Comparison of ENCODE assay signal across 9 cellular contexts in genomic region chr10:110864662-110865140, GRCh38. TPM values are rescaled to one million over a fixed set of nuclear protein-coding genes. Genes with fewer than 3 reads are reported as not detected.
DNase-seq lines count a peak whose midpoint lies in the region; ATAC-seq and TF ChIP-seq lines count a peak whose summit lies in the region.
"Had no signal": no experiment of that assay in that cellular context is flagged by ENCODE, and none has a peak within 500 bp of the region (broad histone marks: within the 10 kb centered on the region; RNA-seq: fewer than 3 reads in every experiment).

No MANE protein-coding gene starts in this region.

- peak overlapping the region; percentile 22 to 97 (median 63) for H3K27ac ChIP-seq in heart right ventricle
- H3K27ac ChIP-seq: KMS-11 had no signal

- H3K9me3 Mint-ChIP-seq in IgD-negative memory B cell, result no peaks in the 10 kb centered on the region

- DNase-seq in GF-D8 (lab: John Stamatoyannopoulos, UW) (peak; percentile 63), heart right ventricle (no peak), inferior parietal cortex (ENCODE audit: extremely low spot score) (no peak), NCI-H1436 treated with DMSO at 0.1 percent for 48 hours (lab: John Stamatoyannopoulos, UW) (no peak)
- peak; percentile 33 for DNase-seq in activated CD4-positive, alpha-beta T cell treated with anti-CD3 and anti-CD28 coated beads, Interleukin-2, amount 50 U/mL, for 1 hour
- DNase-seq in stimulated activated naive CD4-positive, alpha-beta T cell treated with Interleukin-2 at 50 U/mL for 16 hours (lab: John Stamatoyannopoulos, UW), result peak; percentile 29

- WGBS in heart right ventricle, 2 donors, result 44 to 57% methylated on average over 6 of the region's 6 CpGs

- no peaks in the 10 kb centered on the region for H3K36me3 ChIP-seq in heart right ventricle

- peak overlapping the region; percentile 80 to 92 (median 90) for H3K4me3 Mint-ChIP-seq in IgD-negative memory B cell

- H3K27ac Mint-ChIP-seq in IgD-negative memory B cell, result peak overlapping the region; percentile 97 to 100 (median 97)

- peaks cover 55 to 89% (median 69%) of the 10 kb centered on the region in 3 donors for H3K4me1 Mint-ChIP-seq in IgD-negative memory B cell

- ATAC-seq in GM21447 (IDR thresholded peaks at IDR 0.05; ENCODE audit: unreplicated experiment) (peak; percentile 56), heart right ventricle (peak in 7 of 8 donors; percentile 22 to 65 (median 36))

- intact Hi-C loops in heart right ventricle (cut with DNase I), result loop anchor here in 1 of 10 donors (5.0 kb wide), 1 partner anchor 62 kb away; no protein-coding TSS in a partner anchor

- no peaks in the 10 kb centered on the region for H3K27me3 ChIP-seq in heart right ventricle

- H3K4me3 ChIP-seq in heart right ventricle, result peak overlapping the region in 1 of 10 donors; percentile 36

- H3K36me3 Mint-ChIP-seq in IgD-negative memory B cell, result no peaks in the 10 kb centered on the region

- no peak for TF ChIP-seq CTCF in heart right ventricle (IDR thresholded peaks at IDR 0.05)

- no peaks in the 10 kb centered on the region for H3K9me3 ChIP-seq in heart right ventricle

- peaks cover 0 to 98% (median 30%) of the 10 kb centered on the region in 9 donors for H3K4me1 ChIP-seq in heart right ventricle

- H3K27me3 Mint-ChIP-seq in IgD-negative memory B cell, result no peaks in the 10 kb centered on the region

RNA-seq across cellular contexts. Expression of gene PDCD4, which starts 7.0 kb away (rescaled TPM):
- polyA plus RNA-seq in IgD-negative memory B cell (319 TPM), heart right ventricle (10 to 100 TPM; 15.9 to 59.5 TPM)
- 10 to 100 TPM; 35.2 to 57.6 (median 45.7) TPM for total RNA-seq in heart right ventricle

RNA-seq across cellular contexts. Expression of gene BBIP1, which starts 54.3 kb away (rescaled TPM):
- polyA plus RNA-seq in IgD-negative memory B cell (17.6 TPM), heart right ventricle (10 to 100 TPM; 24.0 to 32.0 TPM)
- 10 to 100 TPM; 16.6 to 30.7 (median 23.8) TPM for total RNA-seq in heart right ventricle

RNA-seq across cellular contexts. Expression of gene SHOC2, which starts 54.7 kb away (rescaled TPM):
- polyA plus RNA-seq in IgD-negative memory B cell (105 TPM), heart right ventricle (10 to 100 TPM; 18.6 to 22.4 TPM)
- 10 to 100 TPM; 39.3 to 68.2 (median 49.1) TPM for total RNA-seq in heart right ventricle

Comparison
In these comparisons a context has a peak if more than half of its experiments do, and no peak if none do; other contexts are left out.
1. DNase-seq: peak in GF-D8 (single experiment), activated CD4-positive, alpha-beta T cell treated with anti-CD3 and anti-CD28 coated beads, Interleukin-2, amount 50 U/mL, for 1 hour (single experiment) and stimulated activated naive CD4-positive, alpha-beta T cell treated with Interleukin-2 at 50 U/mL for 16 hours (single experiment); none in heart right ventricle (0 of 2), inferior parietal cortex (single experiment) and NCI-H1436 treated with DMSO at 0.1 percent for 48 hours (single experiment).